10 cellular contexts compared by ENCODE assay signal in genomic region chr15:65583701-65584100, GRCh38. TPM values are rescaled to one million over a fixed set of nuclear protein-coding genes. Genes with fewer than 3 reads are reported as not detected.
A peak's percentile ranks its signal among the peaks of the same experiment; 100 is the strongest.
DNase-seq lines count a peak whose midpoint lies in the region; ATAC-seq and TF ChIP-seq lines count a peak whose summit lies in the region.
"Had no signal": no experiment of that assay in that cellular context is flagged by ENCODE, and none has a peak within 500 bp of the region (broad histone marks: within the 10 kb centered on the region; RNA-seq: fewer than 3 reads in every experiment).

No MANE protein-coding gene starts in this region.

- H3K4me3 Mint-ChIP-seq in T-helper 17 cell (no peak overlapping the region), endothelial cell (ENCODE audit: unreplicated experiment) (peak overlapping the region; percentile 74)

- DNase-seq in NCI-H748 (lab: John Stamatoyannopoulos, UW; ENCODE audit: unreplicated experiment): peak; percentile 2
- DNase-seq in NCI-H748 treated with DMSO at 0.1 percent for 48 hours (lab: John Stamatoyannopoulos, UW): no peak
- peak in 1 of 3 donors; percentile 21 for DNase-seq in T-helper 17 cell
- DNase-seq in endothelial cell (ENCODE audit: low spot score): peak; percentile 65
- peak; percentile 38 for DNase-seq in stimulated activated CD8-positive, alpha-beta memory T cell treated with anti-CD3 and anti-CD28 coated beads, Interleukin-15, amount 100 ng/mL, for 1 hour (ENCODE audit: low read depth)
- no peak for DNase-seq in GOT3 (lab: John Stamatoyannopoulos, UW)
- DNase-seq in upper lobe of left lung: no peak
- no peak for DNase-seq in erythroblast (lab: John Stamatoyannopoulos, UW)

- no peak overlapping the region for H3K4me3 ChIP-seq in upper lobe of left lung
- H3K4me3 ChIP-seq: A549, SK-N-MC had no signal

- TF ChIP-seq POLR2A in upper lobe of left lung (IDR thresholded peaks at IDR 0.05): no peak
- TF ChIP-seq POLR2A in erythroblast (IDR thresholded peaks at IDR 0.05; ENCODE audit: low read length): no peak

- H3K36me3 Mint-ChIP-seq in T-helper 17 cell (ENCODE audit: low read depth) (peaks cover 12% of the 10 kb centered on the region), endothelial cell (ENCODE audit: low read depth, unreplicated experiment) (peaks cover 31% of the 10 kb centered on the region)

- H3K4me1 ChIP-seq in upper lobe of left lung: peaks cover 0 to 10% (median 0%) of the 10 kb centered on the region in 4 donors

- H3K27ac ChIP-seq in upper lobe of left lung: peak overlapping the region in 1 of 4 donors; percentile 58
- H3K27ac ChIP-seq: A549, SK-N-MC had no signal

- H3K9me3 ChIP-seq in T-helper 17 cell (ENCODE audit: control insufficient read depth, low read length, poor library complexity, severe bottlenecking): no peaks in the 10 kb centered on the region
- H3K9me3 ChIP-seq in upper lobe of left lung: no peaks in the 10 kb centered on the region
- H3K9me3 ChIP-seq: A549 had no signal

- no peak for TF ChIP-seq EP300 in upper lobe of left lung (IDR thresholded peaks at IDR 0.05)

- no peaks in the 10 kb centered on the region for H3K27me3 ChIP-seq in upper lobe of left lung

- TF ChIP-seq CTCF in endothelial cell (IDR thresholded peaks at IDR 0.05; ENCODE audit: unreplicated experiment) (no peak), upper lobe of left lung (IDR thresholded peaks at IDR 0.05) (no peak)

- peak overlapping the region; percentile 88 for H3K27ac Mint-ChIP-seq in T-helper 17 cell
- peak overlapping the region; percentile 100 for H3K27ac Mint-ChIP-seq in endothelial cell (ENCODE audit: unreplicated experiment)

- H3K27me3 Mint-ChIP-seq in T-helper 17 cell (no peaks in the 10 kb centered on the region), endothelial cell (ENCODE audit: unreplicated experiment) (peaks cover 5% of the 10 kb centered on the region)

- H3K4me1 Mint-ChIP-seq in T-helper 17 cell: peaks cover 25% of the 10 kb centered on the region
- H3K4me1 Mint-ChIP-seq in endothelial cell (ENCODE audit: unreplicated experiment): peaks cover 58% of the 10 kb centered on the region

- H3K9me3 Mint-ChIP-seq in endothelial cell (ENCODE audit: unreplicated experiment): no peaks in the 10 kb centered on the region

- peaks cover 7 to 88% (median 36%) of the 10 kb centered on the region in 4 donors for H3K36me3 ChIP-seq in upper lobe of left lung

- ATAC-seq in T-helper 17 cell (peak; percentile 85), upper lobe of left lung (ENCODE audit: low FRiP score in 2 of 2) (no peak)
- ATAC-seq: A549 had no signal

- 24 to 29% methylated on average over 1 of the region's 1 CpG for WGBS in upper lobe of left lung, 2 donors

RNA-seq across cellular contexts. Expression of gene INTS14, which starts 27.2 kb away (rescaled TPM):
- total RNA-seq in T-helper 17 cell: 10 to 100 TPM; 19.2 to 23.7 TPM
- 42.2 TPM for total RNA-seq in endothelial cell (ENCODE audit: unreplicated experiment)
- total RNA-seq in upper lobe of left lung: 10 to 100 TPM; 25.1 to 44.4 (median 30.0) TPM

RNA-seq across cellular contexts. Expression of gene SLC24A1, which starts 38.0 kb away (rescaled TPM):
- 1 to 10 TPM; 4.0 to 5.9 TPM for total RNA-seq in T-helper 17 cell
- 20.7 TPM for total RNA-seq in endothelial cell (ENCODE audit: unreplicated experiment)
- 10 to 100 TPM in 4 of 6 donors, 1 to 10 TPM in 2; 7.1 to 17.8 (median 10.9) TPM for total RNA-seq in upper lobe of left lung

RNA-seq across cellular contexts. Expression of gene HACD3, which starts 53.4 kb away (rescaled TPM):
- 10 to 100 TPM; 14.3 to 14.8 TPM for total RNA-seq in T-helper 17 cell
- total RNA-seq in endothelial cell (ENCODE audit: unreplicated experiment): 107 TPM
- total RNA-seq in upper lobe of left lung: 10 to 100 TPM; 14.7 to 65.7 (median 42.6) TPM

Comparison
In these comparisons a context has a peak if more than half of its experiments do, and no peak if none do; other contexts are left out.
1. DNase-seq: peak in NCI-H748 (single experiment), endothelial cell (single experiment) and stimulated activated CD8-positive, alpha-beta memory T cell treated with anti-CD3 and anti-CD28 coated beads, Interleukin-15, amount 100 ng/mL, for 1 hour (single experiment); none in NCI-H748 treated with DMSO at 0.1 percent for 48 hours (single experiment), GOT3 (single experiment), upper lobe of left lung (0 of 2) and erythroblast (0 of 2).